ENCODE assay signal across 31 cellular contexts in genomic region chr14:39566795-39567194, GRCh38.
"Had no signal": no experiment of that assay in that cellular context is flagged by ENCODE, and none has a peak within 500 bp of the region (broad histone marks: within the 10 kb centered on the region; RNA-seq: fewer than 3 reads in every experiment).

No MANE protein-coding gene starts in this region.

- H3K27me3 ChIP-seq: neutrophil, spleen, thyroid gland, tibial nerve, upper lobe of left lung, vagina had no signal

- H3K79me2 ChIP-seq: parathyroid adenoma had no signal

- ATAC-seq: naive thymus-derived CD8-positive, alpha-beta T cell; natural killer cell treated with Interleukin-12 subunit alpha and Interleukin-12 subunit beta and Interleukin-15 and Interleukin-18, amount 100 ng/mL, for 72 hours; psoas muscle; right cardiac atrium; sciatic nerve; stimulated activated memory B cell treated with anti-CD40 and anti-IgM and Interleukin-4, amounts not matched to agents 10 μg/mL and 1 μg/mL and 100 μg/mL, for 72 hours; stimulated activated naive CD8-positive, alpha-beta T cell treated with anti-CD3 and anti-CD28 coated beads, Interleukin-15, amount 100 ng/mL, for 72 hours; stimulated activated naive CD8-positive, alpha-beta T cell treated with anti-CD3 and anti-CD28 coated beads, Interleukin-15, Interleukin-2, amounts not matched to agents 100 U/mL and 50 U/mL, for 24 hours had no signal

- DNase-seq: naive B cell; naive thymus-derived CD8-positive, alpha-beta T cell; nephron progenitor cell; nucleus accumbens; posterior cingulate gyrus; psoas muscle; right cardiac atrium; spleen; stimulated activated CD4-positive, alpha-beta T cell treated with anti-CD3 and anti-CD28 coated beads, Interleukin-12 subunit alpha, Interleukin-12 subunit beta, amount 100 ng/mL, for 4 hours; stimulated activated CD4-positive, alpha-beta T cell treated with anti-CD3 and anti-CD28 coated beads, Interleukin-1b, Interleukin-23, amount 100 ng/mL, for 48 hours; stimulated activated CD4-positive, alpha-beta T cell treated with anti-CD3 and anti-CD28 coated beads, Interleukin-4, amount 100 ng/mL, for 1 hour; stimulated activated CD4-positive, alpha-beta T cell treated with anti-CD3 and anti-CD28 coated beads, Interleukin-4, amount 100 ng/mL, for 4 hours; stimulated activated CD8-positive, alpha-beta memory T cell treated with anti-CD3 and anti-CD28 coated beads, Interleukin-4, amount 100 ng/mL, for 48 hours; stimulated activated naive CD4-positive, alpha-beta T cell; stimulated activated naive CD8-positive, alpha-beta T cell treated with anti-CD3 and anti-CD28 coated beads, Interleukin-15, amount 100 ng/mL, for 72 hours; stimulated activated naive CD8-positive, alpha-beta T cell treated with anti-CD3 and anti-CD28 coated beads, Interleukin-15, Interleukin-2, amounts not matched to agents 100 U/mL and 50 U/mL, for 24 hours; substantia nigra; thyroid gland; trophoblast cell; upper lobe of left lung had no signal

- H3K4me1 ChIP-seq: parathyroid adenoma, psoas muscle, spleen, thyroid gland, tibial nerve, upper lobe of left lung, vagina had no signal

- H3K9me3 ChIP-seq: neutrophil, psoas muscle, thoracic aorta, thyroid gland, vagina had no signal

- FAIRE-seq: urothelium cell line had no signal

- H3K4me3 ChIP-seq: psoas muscle, skin epidermis, smooth muscle cell, spleen, thoracic aorta, thyroid gland, tibial nerve, upper lobe of left lung, vagina had no signal

- H3K36me3 ChIP-seq: neutrophil, spleen, thoracic aorta, thyroid gland, tibial nerve, upper lobe of left lung, vagina had no signal

- H3K4me2 ChIP-seq: smooth muscle cell had no signal

- H3K27ac ChIP-seq: neutrophil, parathyroid adenoma, psoas muscle, skin epidermis, spleen, thoracic aorta, thyroid gland, tibial nerve, upper lobe of left lung, vagina had no signal

- H2AFZ ChIP-seq: parathyroid adenoma had no signal

- H3K9ac ChIP-seq: parathyroid adenoma had no signal
